38 cellular contexts compared by ENCODE assay signal in genomic region chr2:12841021-12841420, GRCh38.
"Had no signal": no experiment of that assay in that cellular context is flagged by ENCODE, and none has a peak within 500 bp of the region (broad histone marks: within the 10 kb centered on the region; RNA-seq: fewer than 3 reads in every experiment).

No MANE protein-coding gene starts in this region.

- H3K4me1 Mint-ChIP-seq: activated naive CD4-positive, alpha-beta T cell treated with anti-CD3 and anti-CD28 coated beads, Interleukin-2, amount 10 ng/mL, durations not matched to agents 7 days and 5 days; activated naive CD4-positive, alpha-beta T cell treated with anti-CD3 and anti-CD28 coated beads, Interleukin-2, amount 50 U/mL, for 24 hours; activated naive CD8-positive, alpha-beta T cell treated with anti-CD3 and anti-CD28 coated beads for 36 hours; activated naive CD8-positive, alpha-beta T cell treated with anti-CD3 and anti-CD28 coated beads, Interleukin-2, amount 10 ng/mL, durations not matched to agents 7 days and 5 days; activated naive CD8-positive, alpha-beta T cell treated with anti-CD3 and anti-CD28 coated beads, Interleukin-2, amount 50 U/mL, for 24 hours; activated T-helper 17 cell treated with anti-CD3 and anti-CD28 coated beads, Interleukin-2, amount 50 U/mL, for 72 hours; central memory CD8-positive, alpha-beta T cell had no signal

- H3K36me3 Mint-ChIP-seq: activated naive CD4-positive, alpha-beta T cell treated with anti-CD3 and anti-CD28 coated beads, Interleukin-2, amount 10 ng/mL, durations not matched to agents 7 days and 5 days; activated naive CD4-positive, alpha-beta T cell treated with anti-CD3 and anti-CD28 coated beads, Interleukin-2, amount 50 U/mL, for 24 hours; activated naive CD4-positive, alpha-beta T cell treated with anti-CD3 and anti-CD28 coated beads, Interleukin-2, amount 50 U/mL, for 72 hours; activated naive CD8-positive, alpha-beta T cell; activated naive CD8-positive, alpha-beta T cell treated with anti-CD3 and anti-CD28 coated beads for 36 hours; activated naive CD8-positive, alpha-beta T cell treated with anti-CD3 and anti-CD28 coated beads, Interleukin-2, amount 10 ng/mL, durations not matched to agents 7 days and 5 days; brain had no signal

- H3K4me3 ChIP-seq: adrenal gland, ascending aorta, body of pancreas, breast epithelium, cardiac muscle cell had no signal

- H3K4me1 ChIP-seq: adrenal gland, ascending aorta, breast epithelium had no signal

- DNase-seq: activated effector memory CD4-positive, alpha-beta T cell treated with anti-CD3 and anti-CD28 coated beads, Interleukin-2, amount 50 U/mL, for 16 hours; activated effector memory CD4-positive, alpha-beta T cell treated with Interleukin-2 at 50 U/mL for 16 hours; activated gamma-delta T cell; activated gamma-delta T cell treated with Interleukin-2 at 50 U/mL for 16 hours; activated naive CD4-positive, alpha-beta T cell; activated naive CD4-positive, alpha-beta T cell treated with anti-CD3 and anti-CD28 coated beads for 36 hours; activated naive CD4-positive, alpha-beta T cell treated with anti-CD3 and anti-CD28 coated beads, Interleukin-2, amount 10 ng/mL, durations not matched to agents 7 days and 5 days; activated naive CD4-positive, alpha-beta T cell treated with anti-CD3 and anti-CD28 coated beads, Interleukin-2, amount 50 U/mL, for 16 hours; activated naive CD4-positive, alpha-beta T cell treated with Interleukin-2 at 50 U/mL for 16 hours; activated naive CD8-positive, alpha-beta T cell treated with anti-CD3 and anti-CD28 coated beads for 36 hours; activated naive CD8-positive, alpha-beta T cell treated with anti-CD3 and anti-CD28 coated beads, Interleukin-2, amount 10 ng/mL, durations not matched to agents 7 days and 5 days; activated naive CD8-positive, alpha-beta T cell treated with anti-CD3 and anti-CD28 coated beads, Interleukin-2, amount 50 U/mL, for 24 hours; activated T-cell treated with anti-CD3 and anti-CD28 coated beads, Interleukin-2, amount 50 U/mL, for 1 hour; activated T-cell treated with anti-CD3 and anti-CD28 coated beads, Interleukin-2, amount 50 U/mL, for 24 hours; activated T-cell treated with anti-CD3 and anti-CD28 coated beads, Interleukin-2, amount 50 U/mL, for 4 hours; activated T-cell treated with anti-CD3 and anti-CD28 coated beads, Interleukin-2, amount 50 U/mL, for 48 hours; activated T-cell treated with anti-CD3 and anti-CD28 coated beads, Interleukin-2, amount 50 U/mL, for 72 hours; adrenal gland; amniotic stem cell; amygdala; anterior cingulate cortex; aorta; body of pancreas; brain microvascular endothelial cell; caudate nucleus; central memory CD4-positive, alpha-beta T cell; cerebellar nuclear complex had no signal

- H3K36me3 ChIP-seq: adrenal gland, ascending aorta, brain microvascular endothelial cell, breast epithelium, cardiac muscle cell had no signal

- H3K27ac Mint-ChIP-seq: activated naive CD4-positive, alpha-beta T cell treated with anti-CD3 and anti-CD28 coated beads for 36 hours; activated naive CD4-positive, alpha-beta T cell treated with anti-CD3 and anti-CD28 coated beads, Interleukin-2, amount 10 ng/mL, durations not matched to agents 7 days and 5 days; activated naive CD4-positive, alpha-beta T cell treated with anti-CD3 and anti-CD28 coated beads, Interleukin-2, amount 50 U/mL, for 24 hours; activated naive CD4-positive, alpha-beta T cell treated with anti-CD3 and anti-CD28 coated beads, Interleukin-2, amount 50 U/mL, for 72 hours; activated naive CD8-positive, alpha-beta T cell; activated naive CD8-positive, alpha-beta T cell treated with anti-CD3 and anti-CD28 coated beads for 36 hours; activated naive CD8-positive, alpha-beta T cell treated with anti-CD3 and anti-CD28 coated beads, Interleukin-2, amount 10 ng/mL, durations not matched to agents 7 days and 5 days; activated naive CD8-positive, alpha-beta T cell treated with anti-CD3 and anti-CD28 coated beads, Interleukin-2, amount 50 U/mL, for 24 hours; activated T-cell treated with anti-CD3 and anti-CD28 coated beads, Interleukin-2, amount 50 U/mL, for 24 hours; activated T-cell treated with anti-CD3 and anti-CD28 coated beads, Interleukin-2, amount 50 U/mL, for 72 hours; activated T-helper 1 cell treated with anti-CD3 and anti-CD28 coated beads, Interleukin-12 subunit alpha, Interleukin-12 subunit beta, Interleukin-2, Interleukin-4 antibody, amounts not matched to agents 30 ng/mL and 10 ng/mL and 1 ng/mL, durations not matched to agents 14 hours and 24 hours and 36 hours; activated T-helper 17 cell treated with anti-CD3 and anti-CD28 coated beads, Interleukin-2, amount 50 U/mL, for 72 hours; activated T-helper 2 cell treated with anti-CD3 and anti-CD28 coated beads, Interferon-gamma antibody, Interleukin-2, Interleukin-4, amounts not matched to agents 10 μg/mL and 5 μg/mL and 100 μg/mL, durations not matched to agents 14 hours and 24 hours and 36 hours; brain had no signal

- H3K9me3 Mint-ChIP-seq: activated naive CD4-positive, alpha-beta T cell treated with anti-CD3 and anti-CD28 coated beads for 36 hours; activated naive CD4-positive, alpha-beta T cell treated with anti-CD3 and anti-CD28 coated beads, Interleukin-2, amount 10 ng/mL, durations not matched to agents 7 days and 5 days; activated naive CD4-positive, alpha-beta T cell treated with anti-CD3 and anti-CD28 coated beads, Interleukin-2, amount 50 U/mL, for 24 hours; activated naive CD8-positive, alpha-beta T cell treated with anti-CD3 and anti-CD28 coated beads for 36 hours; activated naive CD8-positive, alpha-beta T cell treated with anti-CD3 and anti-CD28 coated beads, Interleukin-2, amount 50 U/mL, for 24 hours; activated T-cell treated with anti-CD3 and anti-CD28 coated beads, Interleukin-2, amount 50 U/mL, for 24 hours; activated T-cell treated with anti-CD3 and anti-CD28 coated beads, Interleukin-2, amount 50 U/mL, for 4 hours; activated T-cell treated with anti-CD3 and anti-CD28 coated beads, Interleukin-2, amount 50 U/mL, for 72 hours; activated T-helper 1 cell treated with anti-CD3 and anti-CD28 coated beads, Interleukin-12 subunit alpha, Interleukin-12 subunit beta, Interleukin-2, Interleukin-4 antibody, amounts not matched to agents 30 ng/mL and 10 ng/mL and 1 ng/mL, durations not matched to agents 14 hours and 24 hours and 36 hours; activated T-helper 17 cell treated with anti-CD3 and anti-CD28 coated beads, Interleukin-2, amount 50 U/mL, for 72 hours; activated T-helper 2 cell treated with anti-CD3 and anti-CD28 coated beads, Interferon-gamma antibody, Interleukin-2, Interleukin-4, amounts not matched to agents 10 μg/mL and 5 μg/mL and 100 μg/mL, durations not matched to agents 14 hours and 24 hours and 36 hours; brain; central memory CD8-positive, alpha-beta T cell had no signal

- H3K4me3 Mint-ChIP-seq: activated naive CD4-positive, alpha-beta T cell treated with anti-CD3 and anti-CD28 coated beads for 36 hours; activated naive CD4-positive, alpha-beta T cell treated with anti-CD3 and anti-CD28 coated beads, Interleukin-2, amount 10 ng/mL, durations not matched to agents 7 days and 5 days; activated naive CD4-positive, alpha-beta T cell treated with anti-CD3 and anti-CD28 coated beads, Interleukin-2, amount 50 U/mL, for 24 hours; activated naive CD8-positive, alpha-beta T cell; activated naive CD8-positive, alpha-beta T cell treated with anti-CD3 and anti-CD28 coated beads for 36 hours; activated naive CD8-positive, alpha-beta T cell treated with anti-CD3 and anti-CD28 coated beads, Interleukin-2, amount 10 ng/mL, durations not matched to agents 7 days and 5 days; activated naive CD8-positive, alpha-beta T cell treated with anti-CD3 and anti-CD28 coated beads, Interleukin-2, amount 50 U/mL, for 24 hours; activated T-cell treated with anti-CD3 and anti-CD28 coated beads, Interleukin-2, amount 50 U/mL, for 24 hours; activated T-cell treated with anti-CD3 and anti-CD28 coated beads, Interleukin-2, amount 50 U/mL, for 4 hours; activated T-cell treated with anti-CD3 and anti-CD28 coated beads, Interleukin-2, amount 50 U/mL, for 72 hours; activated T-helper 1 cell treated with anti-CD3 and anti-CD28 coated beads, Interleukin-12 subunit alpha, Interleukin-12 subunit beta, Interleukin-2, Interleukin-4 antibody, amounts not matched to agents 30 ng/mL and 10 ng/mL and 1 ng/mL, durations not matched to agents 14 hours and 24 hours and 36 hours; activated T-helper 17 cell treated with anti-CD3 and anti-CD28 coated beads, Interleukin-2, amount 50 U/mL, for 72 hours; brain; central memory CD8-positive, alpha-beta T cell had no signal

- H3K27me3 ChIP-seq: adrenal gland, ascending aorta, body of pancreas, brain microvascular endothelial cell, breast epithelium, cardiac muscle cell had no signal

- H3K27ac ChIP-seq: adrenal gland, ascending aorta, body of pancreas, brain microvascular endothelial cell, breast epithelium, cardiac muscle cell had no signal

- H3K9me3 ChIP-seq: adrenal gland, ascending aorta, body of pancreas, breast epithelium had no signal
